Comparison of ENCODE assay signal across 19 cellular contexts in the genomic region with DNA sequence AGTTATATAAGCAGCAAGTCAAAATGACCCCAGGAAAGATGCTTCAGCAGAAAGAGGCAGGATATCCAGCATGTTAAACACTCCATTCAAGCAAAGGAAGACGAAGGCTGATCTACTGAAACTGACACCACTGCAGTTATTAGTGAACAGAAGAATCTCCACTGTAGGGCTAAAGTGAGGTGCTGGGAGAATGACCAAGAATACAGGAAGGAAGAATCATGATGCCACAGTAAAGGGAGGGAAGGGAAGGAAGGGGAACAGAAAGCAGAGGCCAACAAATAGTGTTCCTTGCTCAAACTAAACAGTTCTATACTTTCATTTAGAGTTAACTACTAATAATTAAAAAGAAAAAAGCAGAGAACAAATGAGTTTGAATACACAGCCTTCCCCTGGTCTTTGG.
DNase-seq lines count a peak whose midpoint lies in the region; ATAC-seq, FAIRE-seq and TF ChIP-seq lines count a peak whose summit lies in the region.
"Had no signal": no experiment of that assay in that cellular context is flagged by ENCODE, and none has a peak within 500 bp of the region (broad histone marks: within the 10 kb centered on the region; RNA-seq: fewer than 3 reads in every experiment).

No MANE protein-coding gene starts in this region.

- no peaks in the 10 kb centered on the region for H3K9me3 Mint-ChIP-seq in endothelial cell (ENCODE audit: unreplicated experiment)

- POLR2A ChIA-PET in PC-3 (lab: Charles Lee; ENCODE audit: unreplicated experiment), result no interaction called here

- H3K36me3 ChIP-seq in PC-3 (ENCODE audit: low read depth, low read length), result no peaks in the 10 kb centered on the region
- H3K36me3 ChIP-seq: adrenal gland had no signal

- H3K9ac ChIP-seq in PC-3 (ENCODE audit: low read length), result no peak overlapping the region

- H3K9me3 ChIP-seq in PC-3 (ENCODE audit: low read length), result no peaks in the 10 kb centered on the region
- H3K9me3 ChIP-seq: adrenal gland, mucosa of descending colon had no signal

- H3K27me3 ChIP-seq in PC-3 (ENCODE audit: low read length), result no peaks in the 10 kb centered on the region
- H3K27me3 ChIP-seq: adrenal gland had no signal

- no peak overlapping the region for H3K27ac ChIP-seq in PC-3 (ENCODE audit: low read length)
- H3K27ac ChIP-seq: adrenal gland had no signal

- H3K27ac Mint-ChIP-seq in endothelial cell (ENCODE audit: unreplicated experiment), result peak overlapping the region; percentile 18

- peaks cover 37% of the 10 kb centered on the region for H3K79me2 ChIP-seq in PC-3 (ENCODE audit: low read length)

- TF ChIP-seq CTCF in endothelial cell (IDR thresholded peaks at IDR 0.05; ENCODE audit: unreplicated experiment) (no peak), PC-3 (conservative IDR thresholded peaks at IDR 0.05; ENCODE audit: low read depth, low read length) (no peak)

- peaks cover 27% of the 10 kb centered on the region for H3K4me1 Mint-ChIP-seq in endothelial cell (ENCODE audit: unreplicated experiment)

- CTCF ChIA-PET in PC-3 (lab: Charles Lee), result no interaction called here

- DNase-seq in left ventricle myocardium superior (no peak), cardiac septum (ENCODE audit: low spot score) (no peak), NOMO-1 treated with dmso at 0.1 percent for 144 hours (lab: John Stamatoyannopoulos, UW; ENCODE audit: unreplicated experiment) (peak; percentile 62), endothelial cell (ENCODE audit: low spot score) (no peak), HTR-8/SVneo (ENCODE audit: insufficient read length, low spot score) (no peak), PC-3 (no peak)
- DNase-seq: ACHN; activated CD4-positive, alpha-beta T cell treated with anti-CD3 and anti-CD28 coated beads, Interleukin-2, amount 50 U/mL, for 1 hour; activated T-cell treated with anti-CD3 and anti-CD28 coated beads, Interleukin-2, amount 50 U/mL, for 1 hour; adrenal gland; kidney; mucosa of descending colon; NCI-H2029; NCI-H69; posterior cingulate gyrus; stimulated activated CD4-positive, alpha-beta T cell treated with anti-CD3 and anti-CD28 coated beads, Interleukin-12 subunit alpha, Interleukin-12 subunit beta, amount 100 ng/mL, for 4 hours; T-helper 9 cell had no signal

- no TSS peak for BruUV-seq in PC-3 (replicated peaks; lab: Mats Ljungman, UMichigan)

- no peaks in the 10 kb centered on the region for H3K27me3 Mint-ChIP-seq in endothelial cell (ENCODE audit: unreplicated experiment)

- ATAC-seq in left ventricle myocardium superior (peak; percentile 27), HG02884 (IDR thresholded peaks at IDR 0.05; ENCODE audit: unreplicated experiment) (no peak), HG02938 (IDR thresholded peaks at IDR 0.05; ENCODE audit: unreplicated experiment) (no peak), PC-3 (no peak)
- ATAC-seq: mucosa of descending colon had no signal

- FAIRE-seq in HTR-8/SVneo (lab: Jason Lieb, UNC), result no peak
- FAIRE-seq: kidney had no signal

- peaks cover 9% of the 10 kb centered on the region for H3K4me1 ChIP-seq in PC-3 (ENCODE audit: insufficient read depth, low read length)

- H3F3A ChIP-seq in PC-3 (ENCODE audit: low read length, unreplicated experiment), result no peaks in the 10 kb centered on the region

- H3K4me3 ChIP-seq in PC-3 (ENCODE audit: low read length), result no peak overlapping the region
- H3K4me3 ChIP-seq: adrenal gland, mucosa of descending colon had no signal

- H4K20me1 ChIP-seq in PC-3 (ENCODE audit: low read length), result peaks cover 13% of the 10 kb centered on the region; the same call in 1 of the 2 replicates

- no peaks in the 10 kb centered on the region for H3K36me3 Mint-ChIP-seq in endothelial cell (ENCODE audit: low read depth, unreplicated experiment)

- no peak overlapping the region for H3K4me2 ChIP-seq in PC-3 (ENCODE audit: low read length)

- H2AFZ ChIP-seq in PC-3 (ENCODE audit: low read length), result no peak overlapping the region

- H3K4me3 Mint-ChIP-seq in endothelial cell (ENCODE audit: unreplicated experiment), result no peak overlapping the region

- no peaks in the 10 kb centered on the region for H3K9me2 ChIP-seq in PC-3 (replicated peaks; ENCODE audit: low read length)

- intact Hi-C loops in left ventricle myocardium superior (cut with micrococcal nuclease) (no loop called here), cardiac septum (cut with DNase I) (no loop called here), PC-3 (cut with micrococcal nuclease) (no loop called here)
